3 cellular contexts compared by ENCODE assay signal in genomic region chr11:128678017-128678416, GRCh38.
TF ChIP-seq lines count a peak whose summit lies in the region.

No MANE protein-coding gene starts in this region.

TF ChIP-seq in SK-N-SH, 30 proteins besides CTCF, POLR2A, EP300 and RAD21 (continued from another document):
- TF ChIP-seq, protein P1, sequence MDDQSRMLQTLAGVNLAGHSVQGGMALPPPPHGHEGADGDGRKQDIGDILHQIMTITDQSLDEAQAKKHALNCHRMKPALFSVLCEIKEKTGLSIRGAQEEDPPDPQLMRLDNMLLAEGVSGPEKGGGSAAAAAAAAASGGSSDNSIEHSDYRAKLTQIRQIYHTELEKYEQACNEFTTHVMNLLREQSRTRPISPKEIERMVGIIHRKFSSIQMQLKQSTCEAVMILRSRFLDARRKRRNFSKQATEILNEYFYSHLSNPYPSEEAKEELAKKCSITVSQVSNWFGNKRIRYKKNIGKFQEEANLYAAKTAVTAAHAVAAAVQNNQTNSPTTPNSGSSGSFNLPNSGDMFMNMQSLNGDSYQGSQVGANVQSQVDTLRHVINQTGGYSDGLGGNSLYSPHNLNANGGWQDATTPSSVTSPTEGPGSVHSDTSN (IDR thresholded peaks at IDR 0.05) = no peak
- TF ChIP-seq TCF12 (IDR thresholded peaks at IDR 0.05) (no peak), TAF1 (IDR thresholded peaks at IDR 0.05; ENCODE audit: borderline replicate concordance, low read depth, low read length) (no peak), RCOR1 (IDR thresholded peaks at IDR 0.05; ENCODE audit: low read length) (no peak), TEAD4 (IDR thresholded peaks at IDR 0.05; ENCODE audit: borderline replicate concordance, insufficient read depth) (no peak), REST (IDR thresholded peaks at IDR 0.05; ENCODE audit: low read depth, low read length) (no peak)
- TF ChIP-seq, protein P2, sequence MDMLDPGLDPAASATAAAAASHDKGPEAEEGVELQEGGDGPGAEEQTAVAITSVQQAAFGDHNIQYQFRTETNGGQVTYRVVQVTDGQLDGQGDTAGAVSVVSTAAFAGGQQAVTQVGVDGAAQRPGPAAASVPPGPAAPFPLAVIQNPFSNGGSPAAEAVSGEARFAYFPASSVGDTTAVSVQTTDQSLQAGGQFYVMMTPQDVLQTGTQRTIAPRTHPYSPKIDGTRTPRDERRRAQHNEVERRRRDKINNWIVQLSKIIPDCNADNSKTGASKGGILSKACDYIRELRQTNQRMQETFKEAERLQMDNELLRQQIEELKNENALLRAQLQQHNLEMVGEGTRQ (IDR thresholded peaks at IDR 0.05; ENCODE audit: borderline replicate concordance, low read depth, low read length) = no peak
- TF ChIP-seq, protein P3, sequence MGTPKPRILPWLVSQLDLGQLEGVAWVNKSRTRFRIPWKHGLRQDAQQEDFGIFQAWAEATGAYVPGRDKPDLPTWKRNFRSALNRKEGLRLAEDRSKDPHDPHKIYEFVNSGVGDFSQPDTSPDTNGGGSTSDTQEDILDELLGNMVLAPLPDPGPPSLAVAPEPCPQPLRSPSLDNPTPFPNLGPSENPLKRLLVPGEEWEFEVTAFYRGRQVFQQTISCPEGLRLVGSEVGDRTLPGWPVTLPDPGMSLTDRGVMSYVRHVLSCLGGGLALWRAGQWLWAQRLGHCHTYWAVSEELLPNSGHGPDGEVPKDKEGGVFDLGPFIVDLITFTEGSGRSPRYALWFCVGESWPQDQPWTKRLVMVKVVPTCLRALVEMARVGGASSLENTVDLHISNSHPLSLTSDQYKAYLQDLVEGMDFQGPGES (IDR thresholded peaks at IDR 0.05; ENCODE audit: low read depth, low read length) = no peak

TF ChIP-seq in SK-N-SH treated with all-trans-retinoic acid at 6 μM for 48 hours, 23 proteins besides CTCF, POLR2A, EP300 and RAD21 (continued from another document and continues in another):
- TF ChIP-seq TSHZ2 (CRISPR knock-in tag; IDR thresholded peaks at IDR 0.05) = no peak
- no peak for TF ChIP-seq ARNTL (CRISPR knock-in tag; IDR thresholded peaks at IDR 0.05; ENCODE audit: borderline replicate concordance, low read depth)
- TF ChIP-seq ISL1 (CRISPR knock-in tag; IDR thresholded peaks at IDR 0.05) = no peak
- TF ChIP-seq TOX (CRISPR knock-in tag; IDR thresholded peaks at IDR 0.05; ENCODE audit: borderline replicate concordance) = no peak
- TF ChIP-seq ZNF70 (CRISPR knock-in tag; IDR thresholded peaks at IDR 0.05) = no peak
- no peak for TF ChIP-seq PATZ1 (CRISPR knock-in tag; IDR thresholded peaks at IDR 0.05; ENCODE audit: borderline replicate concordance)
- TF ChIP-seq TCF4 (CRISPR knock-in tag; IDR thresholded peaks at IDR 0.05; ENCODE audit: borderline replicate concordance) = no peak
- no peak for TF ChIP-seq ZNF565 (CRISPR knock-in tag; conservative IDR thresholded peaks at IDR 0.05; ENCODE audit: low read depth)
- no peak for TF ChIP-seq ZC3H10 (CRISPR knock-in tag; IDR thresholded peaks at IDR 0.05)
- no peak for TF ChIP-seq OSR1 (CRISPR knock-in tag; IDR thresholded peaks at IDR 0.05)
- TF ChIP-seq, protein P4, sequence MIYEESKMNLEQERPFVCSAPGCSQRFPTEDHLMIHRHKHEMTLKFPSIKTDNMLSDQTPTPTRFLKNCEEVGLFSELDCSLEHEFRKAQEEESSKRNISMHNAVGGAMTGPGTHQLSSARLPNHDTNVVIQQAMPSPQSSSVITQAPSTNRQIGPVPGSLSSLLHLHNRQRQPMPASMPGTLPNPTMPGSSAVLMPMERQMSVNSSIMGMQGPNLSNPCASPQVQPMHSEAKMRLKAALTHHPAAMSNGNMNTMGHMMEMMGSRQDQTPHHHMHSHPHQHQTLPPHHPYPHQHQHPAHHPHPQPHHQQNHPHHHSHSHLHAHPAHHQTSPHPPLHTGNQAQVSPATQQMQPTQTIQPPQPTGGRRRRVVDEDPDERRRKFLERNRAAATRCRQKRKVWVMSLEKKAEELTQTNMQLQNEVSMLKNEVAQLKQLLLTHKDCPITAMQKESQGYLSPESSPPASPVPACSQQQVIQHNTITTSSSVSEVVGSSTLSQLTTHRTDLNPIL (CRISPR knock-in tag; IDR thresholded peaks at IDR 0.05; ENCODE audit: low read depth) = no peak
- TF ChIP-seq PPARA (CRISPR knock-in tag; IDR thresholded peaks at IDR 0.05; ENCODE audit: borderline replicate concordance) = no peak
- TF ChIP-seq, protein P5, sequence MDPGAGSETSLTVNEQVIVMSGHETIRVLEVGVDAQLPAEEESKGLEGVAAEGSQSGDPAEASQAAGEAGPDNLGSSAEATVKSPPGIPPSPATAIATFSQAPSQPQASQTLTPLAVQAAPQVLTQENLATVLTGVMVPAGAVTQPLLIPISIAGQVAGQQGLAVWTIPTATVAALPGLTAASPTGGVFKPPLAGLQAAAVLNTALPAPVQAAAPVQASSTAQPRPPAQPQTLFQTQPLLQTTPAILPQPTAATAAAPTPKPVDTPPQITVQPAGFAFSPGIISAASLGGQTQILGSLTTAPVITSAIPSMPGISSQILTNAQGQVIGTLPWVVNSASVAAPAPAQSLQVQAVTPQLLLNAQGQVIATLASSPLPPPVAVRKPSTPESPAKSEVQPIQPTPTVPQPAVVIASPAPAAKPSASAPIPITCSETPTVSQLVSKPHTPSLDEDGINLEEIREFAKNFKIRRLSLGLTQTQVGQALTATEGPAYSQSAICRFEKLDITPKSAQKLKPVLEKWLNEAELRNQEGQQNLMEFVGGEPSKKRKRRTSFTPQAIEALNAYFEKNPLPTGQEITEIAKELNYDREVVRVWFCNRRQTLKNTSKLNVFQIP (CRISPR knock-in tag; IDR thresholded peaks at IDR 0.05; ENCODE audit: borderline replicate concordance, low read depth) = no peak
- TF ChIP-seq RARB (CRISPR knock-in tag; IDR thresholded peaks at IDR 0.05) = no peak

TF ChIP-seq in endothelial cell of umbilical vein, 7 proteins besides CTCF, POLR2A, EP300 and RAD21 (continued from another document):
- peak; percentile 30 for TF ChIP-seq FOS (IDR thresholded peaks at IDR 0.05; ENCODE audit: borderline replicate concordance, insufficient read depth, low read length)
- peak; percentile 49 for TF ChIP-seq JUN (IDR thresholded peaks at IDR 0.05; ENCODE audit: borderline replicate concordance, insufficient read depth, insufficient read length, low read depth)
- TF ChIP-seq GATA2 (IDR thresholded peaks at IDR 0.05; ENCODE audit: insufficient read depth, insufficient read length, low read depth, low read length) = peak; percentile 98
- no peak for TF ChIP-seq MAX (IDR thresholded peaks at IDR 0.05; ENCODE audit: insufficient read depth, insufficient read length)
- no peak for TF ChIP-seq MYC (IDR thresholded peaks at IDR 0.05; ENCODE audit: low read depth, low read length)
- TF ChIP-seq POLR2AphosphoS5 (IDR thresholded peaks at IDR 0.05; ENCODE audit: insufficient read depth, low read depth, low read length) = peak; percentile 94
